In the genomic region with DNA sequence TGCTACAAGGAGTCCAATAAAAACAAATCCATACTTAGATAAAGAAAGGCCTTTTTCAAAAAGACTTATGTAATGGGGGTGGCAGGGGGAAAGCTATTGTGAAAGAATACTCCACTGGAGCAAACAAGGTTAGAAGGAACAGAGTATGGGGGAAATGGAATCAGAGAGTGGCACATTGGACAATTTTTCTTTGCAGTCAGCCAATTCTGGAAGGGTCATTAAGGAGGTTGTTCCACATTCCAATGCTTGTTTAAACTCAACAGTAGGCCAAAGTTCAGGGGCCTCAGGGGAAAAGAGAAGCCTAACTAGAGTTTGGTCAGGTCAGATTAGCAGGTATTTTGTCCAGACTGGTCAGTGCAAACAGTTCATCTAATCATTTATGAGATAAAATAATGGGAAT, we compare ENCODE assay signal across 1 cellular context.
TF ChIP-seq lines count a peak whose summit lies in the region.

No MANE protein-coding gene starts in this region.

TF ChIP-seq in HepG2, 621 proteins besides CTCF, POLR2A, EP300 and RAD21 (continued from another document and continues in another):
- TF ChIP-seq, protein P1, sequence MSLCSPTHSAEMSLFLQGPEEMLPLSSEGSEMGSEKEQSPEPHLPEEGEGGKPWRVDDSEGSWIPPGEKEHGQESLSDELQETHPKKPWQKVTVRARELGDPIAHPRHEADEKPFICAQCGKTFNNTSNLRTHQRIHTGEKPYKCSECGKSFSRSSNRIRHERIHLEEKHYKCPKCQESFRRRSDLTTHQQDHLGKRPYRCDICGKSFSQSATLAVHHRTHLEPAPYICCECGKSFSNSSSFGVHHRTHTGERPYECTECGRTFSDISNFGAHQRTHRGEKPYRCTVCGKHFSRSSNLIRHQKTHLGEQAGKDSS (CRISPR knock-in tag; IDR thresholded peaks at IDR 0.05; ENCODE audit: borderline replicate concordance, low read depth), result no peak
- no peak for TF ChIP-seq ZC3H13 (CRISPR knock-in tag; IDR thresholded peaks at IDR 0.05)
- TF ChIP-seq ZNF460 (CRISPR knock-in tag; IDR thresholded peaks at IDR 0.05; ENCODE audit: borderline replicate concordance), result no peak
- TF ChIP-seq, protein P2, sequence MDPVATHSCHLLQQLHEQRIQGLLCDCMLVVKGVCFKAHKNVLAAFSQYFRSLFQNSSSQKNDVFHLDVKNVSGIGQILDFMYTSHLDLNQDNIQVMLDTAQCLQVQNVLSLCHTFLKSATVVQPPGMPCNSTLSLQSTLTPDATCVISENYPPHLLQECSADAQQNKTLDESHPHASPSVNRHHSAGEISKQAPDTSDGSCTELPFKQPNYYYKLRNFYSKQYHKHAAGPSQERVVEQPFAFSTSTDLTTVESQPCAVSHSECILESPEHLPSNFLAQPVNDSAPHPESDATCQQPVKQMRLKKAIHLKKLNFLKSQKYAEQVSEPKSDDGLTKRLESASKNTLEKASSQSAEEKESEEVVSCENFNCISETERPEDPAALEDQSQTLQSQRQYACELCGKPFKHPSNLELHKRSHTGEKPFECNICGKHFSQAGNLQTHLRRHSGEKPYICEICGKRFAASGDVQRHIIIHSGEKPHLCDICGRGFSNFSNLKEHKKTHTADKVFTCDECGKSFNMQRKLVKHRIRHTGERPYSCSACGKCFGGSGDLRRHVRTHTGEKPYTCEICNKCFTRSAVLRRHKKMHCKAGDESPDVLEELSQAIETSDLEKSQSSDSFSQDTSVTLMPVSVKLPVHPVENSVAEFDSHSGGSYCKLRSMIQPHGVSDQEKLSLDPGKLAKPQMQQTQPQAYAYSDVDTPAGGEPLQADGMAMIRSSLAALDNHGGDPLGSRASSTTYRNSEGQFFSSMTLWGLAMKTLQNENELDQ (CRISPR knock-in tag; IDR thresholded peaks at IDR 0.05; ENCODE audit: borderline replicate concordance), result no peak
- TF ChIP-seq JUN (CRISPR knock-in tag; IDR thresholded peaks at IDR 0.05), result no peak
- TF ChIP-seq HNF4G (IDR thresholded peaks at IDR 0.05; ENCODE audit: borderline replicate concordance, low read depth, low read length), result peak; percentile 77
- no peak for TF ChIP-seq HNF4G (CRISPR knock-in tag; IDR thresholded peaks at IDR 0.05; ENCODE audit: borderline replicate concordance, low read depth)
- TF ChIP-seq KDM5B (CRISPR knock-in tag; IDR thresholded peaks at IDR 0.05; ENCODE audit: borderline replicate concordance), result no peak
- no peak for TF ChIP-seq DNMT1 (CRISPR knock-in tag; IDR thresholded peaks at IDR 0.05)
- TF ChIP-seq, protein P3, sequence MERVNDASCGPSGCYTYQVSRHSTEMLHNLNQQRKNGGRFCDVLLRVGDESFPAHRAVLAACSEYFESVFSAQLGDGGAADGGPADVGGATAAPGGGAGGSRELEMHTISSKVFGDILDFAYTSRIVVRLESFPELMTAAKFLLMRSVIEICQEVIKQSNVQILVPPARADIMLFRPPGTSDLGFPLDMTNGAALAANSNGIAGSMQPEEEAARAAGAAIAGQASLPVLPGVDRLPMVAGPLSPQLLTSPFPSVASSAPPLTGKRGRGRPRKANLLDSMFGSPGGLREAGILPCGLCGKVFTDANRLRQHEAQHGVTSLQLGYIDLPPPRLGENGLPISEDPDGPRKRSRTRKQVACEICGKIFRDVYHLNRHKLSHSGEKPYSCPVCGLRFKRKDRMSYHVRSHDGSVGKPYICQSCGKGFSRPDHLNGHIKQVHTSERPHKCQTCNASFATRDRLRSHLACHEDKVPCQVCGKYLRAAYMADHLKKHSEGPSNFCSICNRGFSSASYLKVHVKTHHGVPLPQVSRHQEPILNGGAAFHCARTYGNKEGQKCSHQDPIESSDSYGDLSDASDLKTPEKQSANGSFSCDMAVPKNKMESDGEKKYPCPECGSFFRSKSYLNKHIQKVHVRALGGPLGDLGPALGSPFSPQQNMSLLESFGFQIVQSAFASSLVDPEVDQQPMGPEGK (CRISPR knock-in tag; IDR thresholded peaks at IDR 0.05), result peak; percentile 31; the same call in 1 of the 2 replicates
- no peak for TF ChIP-seq ZFX (CRISPR knock-in tag; IDR thresholded peaks at IDR 0.05; ENCODE audit: low read depth)
- TF ChIP-seq WIZ (CRISPR knock-in tag; IDR thresholded peaks at IDR 0.05), result no peak
- no peak for TF ChIP-seq ZNF546 (CRISPR knock-in tag; conservative IDR thresholded peaks at IDR 0.05)
- TF ChIP-seq ZNF644 (CRISPR knock-in tag; IDR thresholded peaks at IDR 0.05; ENCODE audit: low read depth), result peak; percentile 55
- no peak for TF ChIP-seq ZBTB7A (CRISPR knock-in tag; IDR thresholded peaks at IDR 0.05)
- TF ChIP-seq, protein P4, sequence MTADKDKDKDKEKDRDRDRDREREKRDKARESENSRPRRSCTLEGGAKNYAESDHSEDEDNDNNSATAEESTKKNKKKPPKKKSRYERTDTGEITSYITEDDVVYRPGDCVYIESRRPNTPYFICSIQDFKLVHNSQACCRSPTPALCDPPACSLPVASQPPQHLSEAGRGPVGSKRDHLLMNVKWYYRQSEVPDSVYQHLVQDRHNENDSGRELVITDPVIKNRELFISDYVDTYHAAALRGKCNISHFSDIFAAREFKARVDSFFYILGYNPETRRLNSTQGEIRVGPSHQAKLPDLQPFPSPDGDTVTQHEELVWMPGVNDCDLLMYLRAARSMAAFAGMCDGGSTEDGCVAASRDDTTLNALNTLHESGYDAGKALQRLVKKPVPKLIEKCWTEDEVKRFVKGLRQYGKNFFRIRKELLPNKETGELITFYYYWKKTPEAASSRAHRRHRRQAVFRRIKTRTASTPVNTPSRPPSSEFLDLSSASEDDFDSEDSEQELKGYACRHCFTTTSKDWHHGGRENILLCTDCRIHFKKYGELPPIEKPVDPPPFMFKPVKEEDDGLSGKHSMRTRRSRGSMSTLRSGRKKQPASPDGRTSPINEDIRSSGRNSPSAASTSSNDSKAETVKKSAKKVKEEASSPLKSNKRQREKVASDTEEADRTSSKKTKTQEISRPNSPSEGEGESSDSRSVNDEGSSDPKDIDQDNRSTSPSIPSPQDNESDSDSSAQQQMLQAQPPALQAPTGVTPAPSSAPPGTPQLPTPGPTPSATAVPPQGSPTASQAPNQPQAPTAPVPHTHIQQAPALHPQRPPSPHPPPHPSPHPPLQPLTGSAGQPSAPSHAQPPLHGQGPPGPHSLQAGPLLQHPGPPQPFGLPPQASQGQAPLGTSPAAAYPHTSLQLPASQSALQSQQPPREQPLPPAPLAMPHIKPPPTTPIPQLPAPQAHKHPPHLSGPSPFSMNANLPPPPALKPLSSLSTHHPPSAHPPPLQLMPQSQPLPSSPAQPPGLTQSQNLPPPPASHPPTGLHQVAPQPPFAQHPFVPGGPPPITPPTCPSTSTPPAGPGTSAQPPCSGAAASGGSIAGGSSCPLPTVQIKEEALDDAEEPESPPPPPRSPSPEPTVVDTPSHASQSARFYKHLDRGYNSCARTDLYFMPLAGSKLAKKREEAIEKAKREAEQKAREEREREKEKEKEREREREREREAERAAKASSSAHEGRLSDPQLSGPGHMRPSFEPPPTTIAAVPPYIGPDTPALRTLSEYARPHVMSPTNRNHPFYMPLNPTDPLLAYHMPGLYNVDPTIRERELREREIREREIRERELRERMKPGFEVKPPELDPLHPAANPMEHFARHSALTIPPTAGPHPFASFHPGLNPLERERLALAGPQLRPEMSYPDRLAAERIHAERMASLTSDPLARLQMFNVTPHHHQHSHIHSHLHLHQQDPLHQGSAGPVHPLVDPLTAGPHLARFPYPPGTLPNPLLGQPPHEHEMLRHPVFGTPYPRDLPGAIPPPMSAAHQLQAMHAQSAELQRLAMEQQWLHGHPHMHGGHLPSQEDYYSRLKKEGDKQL (CRISPR knock-in tag; IDR thresholded peaks at IDR 0.05; ENCODE audit: low read depth), result no peak
- TF ChIP-seq, protein P5, sequence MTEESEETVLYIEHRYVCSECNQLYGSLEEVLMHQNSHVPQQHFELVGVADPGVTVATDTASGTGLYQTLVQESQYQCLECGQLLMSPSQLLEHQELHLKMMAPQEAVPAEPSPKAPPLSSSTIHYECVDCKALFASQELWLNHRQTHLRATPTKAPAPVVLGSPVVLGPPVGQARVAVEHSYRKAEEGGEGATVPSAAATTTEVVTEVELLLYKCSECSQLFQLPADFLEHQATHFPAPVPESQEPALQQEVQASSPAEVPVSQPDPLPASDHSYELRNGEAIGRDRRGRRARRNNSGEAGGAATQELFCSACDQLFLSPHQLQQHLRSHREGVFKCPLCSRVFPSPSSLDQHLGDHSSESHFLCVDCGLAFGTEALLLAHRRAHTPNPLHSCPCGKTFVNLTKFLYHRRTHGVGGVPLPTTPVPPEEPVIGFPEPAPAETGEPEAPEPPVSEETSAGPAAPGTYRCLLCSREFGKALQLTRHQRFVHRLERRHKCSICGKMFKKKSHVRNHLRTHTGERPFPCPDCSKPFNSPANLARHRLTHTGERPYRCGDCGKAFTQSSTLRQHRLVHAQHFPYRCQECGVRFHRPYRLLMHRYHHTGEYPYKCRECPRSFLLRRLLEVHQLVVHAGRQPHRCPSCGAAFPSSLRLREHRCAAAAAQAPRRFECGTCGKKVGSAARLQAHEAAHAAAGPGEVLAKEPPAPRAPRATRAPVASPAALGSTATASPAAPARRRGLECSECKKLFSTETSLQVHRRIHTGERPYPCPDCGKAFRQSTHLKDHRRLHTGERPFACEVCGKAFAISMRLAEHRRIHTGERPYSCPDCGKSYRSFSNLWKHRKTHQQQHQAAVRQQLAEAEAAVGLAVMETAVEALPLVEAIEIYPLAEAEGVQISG (CRISPR knock-in tag; IDR thresholded peaks at IDR 0.05), result no peak
- TF ChIP-seq ZMYM4 (CRISPR knock-in tag; IDR thresholded peaks at IDR 0.05), result peak; percentile 64
- TF ChIP-seq KAT2B (IDR thresholded peaks at IDR 0.05; ENCODE audit: borderline replicate concordance, low read depth, low read length), result no peak
- TF ChIP-seq, protein P6, sequence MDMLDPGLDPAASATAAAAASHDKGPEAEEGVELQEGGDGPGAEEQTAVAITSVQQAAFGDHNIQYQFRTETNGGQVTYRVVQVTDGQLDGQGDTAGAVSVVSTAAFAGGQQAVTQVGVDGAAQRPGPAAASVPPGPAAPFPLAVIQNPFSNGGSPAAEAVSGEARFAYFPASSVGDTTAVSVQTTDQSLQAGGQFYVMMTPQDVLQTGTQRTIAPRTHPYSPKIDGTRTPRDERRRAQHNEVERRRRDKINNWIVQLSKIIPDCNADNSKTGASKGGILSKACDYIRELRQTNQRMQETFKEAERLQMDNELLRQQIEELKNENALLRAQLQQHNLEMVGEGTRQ (IDR thresholded peaks at IDR 0.05; ENCODE audit: low read depth, low read length), result no peak
- TF ChIP-seq, protein P6 (CRISPR knock-in tag; IDR thresholded peaks at IDR 0.05; ENCODE audit: borderline replicate concordance), result no peak
- TF ChIP-seq REPIN1 (CRISPR knock-in tag; IDR thresholded peaks at IDR 0.05; ENCODE audit: borderline replicate concordance, low read depth), result no peak
- peak; percentile 17; the same call in 1 of the 2 replicates for TF ChIP-seq RXRA (CRISPR knock-in tag; IDR thresholded peaks at IDR 0.05)
- no peak for TF ChIP-seq ZNF724P (CRISPR knock-in tag; IDR thresholded peaks at IDR 0.05; ENCODE audit: borderline replicate concordance)
- no peak for TF ChIP-seq ZNF207 (IDR thresholded peaks at IDR 0.05; ENCODE audit: borderline replicate concordance)
- TF ChIP-seq, protein P7, sequence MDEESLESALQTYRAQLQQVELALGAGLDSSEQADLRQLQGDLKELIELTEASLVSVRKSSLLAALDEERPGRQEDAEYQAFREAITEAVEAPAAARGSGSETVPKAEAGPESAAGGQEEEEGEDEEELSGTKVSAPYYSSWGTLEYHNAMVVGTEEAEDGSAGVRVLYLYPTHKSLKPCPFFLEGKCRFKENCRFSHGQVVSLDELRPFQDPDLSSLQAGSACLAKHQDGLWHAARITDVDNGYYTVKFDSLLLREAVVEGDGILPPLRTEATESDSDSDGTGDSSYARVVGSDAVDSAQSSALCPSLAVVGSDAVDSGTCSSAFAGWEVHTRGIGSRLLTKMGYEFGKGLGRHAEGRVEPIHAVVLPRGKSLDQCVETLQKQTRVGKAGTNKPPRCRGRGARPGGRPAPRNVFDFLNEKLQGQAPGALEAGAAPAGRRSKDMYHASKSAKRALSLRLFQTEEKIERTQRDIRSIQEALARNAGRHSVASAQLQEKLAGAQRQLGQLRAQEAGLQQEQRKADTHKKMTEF (CRISPR knock-in tag; IDR thresholded peaks at IDR 0.05), result no peak
- no peak for TF ChIP-seq SRSF1 (optimal IDR thresholded peaks at IDR 0.05; ENCODE audit: low read depth, low read length)
- TF ChIP-seq HDAC1 (CRISPR knock-in tag; IDR thresholded peaks at IDR 0.05), result no peak
- no peak for TF ChIP-seq ETV5 (CRISPR knock-in tag; IDR thresholded peaks at IDR 0.05; ENCODE audit: borderline replicate concordance)
- no peak for TF ChIP-seq ZNF296 (CRISPR knock-in tag; conservative IDR thresholded peaks at IDR 0.05)
- TF ChIP-seq, protein P8, sequence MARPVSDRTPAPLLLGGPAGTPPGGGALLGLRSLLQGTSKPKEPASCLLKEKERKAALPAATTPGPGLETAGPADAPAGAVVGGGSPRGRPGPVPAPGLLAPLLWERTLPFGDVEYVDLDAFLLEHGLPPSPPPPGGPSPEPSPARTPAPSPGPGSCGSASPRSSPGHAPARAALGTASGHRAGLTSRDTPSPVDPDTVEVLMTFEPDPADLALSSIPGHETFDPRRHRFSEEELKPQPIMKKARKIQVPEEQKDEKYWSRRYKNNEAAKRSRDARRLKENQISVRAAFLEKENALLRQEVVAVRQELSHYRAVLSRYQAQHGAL (CRISPR knock-in tag; IDR thresholded peaks at IDR 0.05; ENCODE audit: not compliant biosample characterization), result no peak
- no peak for TF ChIP-seq ZNF33A (CRISPR knock-in tag; IDR thresholded peaks at IDR 0.05; ENCODE audit: borderline replicate concordance)
- TF ChIP-seq, protein P9, sequence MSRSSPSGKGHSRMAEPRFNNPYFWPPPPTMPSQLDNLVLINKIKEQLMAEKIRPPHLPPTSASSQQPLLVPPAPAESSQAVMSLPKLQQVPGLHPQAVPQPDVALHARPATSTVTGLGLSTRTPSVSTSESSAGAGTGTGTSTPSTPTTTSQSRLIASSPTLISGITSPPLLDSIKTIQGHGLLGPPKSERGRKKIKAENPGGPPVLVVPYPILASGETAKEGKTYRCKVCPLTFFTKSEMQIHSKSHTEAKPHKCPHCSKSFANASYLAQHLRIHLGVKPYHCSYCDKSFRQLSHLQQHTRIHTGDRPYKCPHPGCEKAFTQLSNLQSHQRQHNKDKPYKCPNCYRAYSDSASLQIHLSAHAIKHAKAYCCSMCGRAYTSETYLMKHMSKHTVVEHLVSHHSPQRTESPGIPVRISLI (CRISPR knock-in tag; IDR thresholded peaks at IDR 0.05; ENCODE audit: borderline replicate concordance), result no peak
- TF ChIP-seq PHF8 (CRISPR knock-in tag; IDR thresholded peaks at IDR 0.05), result no peak
- TF ChIP-seq ZSCAN29 (CRISPR knock-in tag; conservative IDR thresholded peaks at IDR 0.05), result no peak
- peak; percentile 32 for TF ChIP-seq ASH2L (IDR thresholded peaks at IDR 0.05; ENCODE audit: insufficient read length, low read depth, low read length)
